ENCODE assay signal across 8 cellular contexts in genomic region chr3:186930143-186930638, GRCh38. TPM values are rescaled to one million over a fixed set of nuclear protein-coding genes. Genes with fewer than 3 reads are reported as not detected.
DNase-seq lines count a peak whose midpoint lies in the region; ATAC-seq, FAIRE-seq and TF ChIP-seq lines count a peak whose summit lies in the region.

Gene ST6GAL1, plus strand, starts transcription at chr3:186930526. Its CDS starts 112,178 bp downstream, at chr3:187042704.

- no peak for FAIRE-seq in urothelium cell line (lab: Jason Lieb, UNC)

- H3K4me3 Mint-ChIP-seq in progenitor cell of endocrine pancreas (ENCODE audit: low read depth), result peak within 1 kb of the TSS; percentile 93

- H3K27me3 Mint-ChIP-seq in progenitor cell of endocrine pancreas, result peaks cover 9% of the 10 kb centered on the region

- peaks cover 61% of the 10 kb centered on the region for H3K4me1 ChIP-seq in left ventricle myocardium inferior

- DNase-seq in HL-60 (ENCODE audit: low read depth in 1 of 2, low spot score in 1 of 2), result peak; percentile 49 to 80
- DNase-seq in SW 1271 (lab: John Stamatoyannopoulos, UW), result peak; percentile 59 to 79
- peak; percentile 77 for DNase-seq in left ventricle myocardium inferior
- peak; percentile 58 for DNase-seq in progenitor cell of endocrine pancreas (ENCODE audit: low spot score, unreplicated experiment)
- peak; percentile 31 for DNase-seq in urothelium cell line (ENCODE audit: low spot score)

- peak within 1 kb of the TSS; percentile 96 for H3K27ac Mint-ChIP-seq in progenitor cell of endocrine pancreas

- ATAC-seq in GM19397 (IDR thresholded peaks at IDR 0.05; ENCODE audit: unreplicated experiment), result peak; percentile 54

- no peaks in the 10 kb centered on the region for H3K9me3 Mint-ChIP-seq in progenitor cell of endocrine pancreas (ENCODE audit: low read depth)

- TF ChIP-seq CTCF in C4-2B (conservative IDR thresholded peaks at IDR 0.05), result 0 out of 2 replicates have a peak, but pooled peaks have one; percentile 8
- no peak for TF ChIP-seq CTCF in HL-60 (IDR thresholded peaks at IDR 0.05; ENCODE audit: insufficient read depth, low read length)
- TF ChIP-seq CTCF in left ventricle myocardium inferior (IDR thresholded peaks at IDR 0.05; ENCODE audit: borderline replicate concordance), result peak; percentile 68
- peak; percentile 46 for TF ChIP-seq CTCF in progenitor cell of endocrine pancreas (IDR thresholded peaks at IDR 0.05; ENCODE audit: unreplicated experiment)

- H3K27ac ChIP-seq in C4-2B (peak within 1 kb of the TSS; percentile 34), HL-60 (replicated peaks) (peak within 1 kb of the TSS; percentile 75), adipose tissue (ENCODE audit: low read depth, low read length) (no peak within 1 kb of the TSS), left ventricle myocardium inferior (replicated peaks) (peak within 1 kb of the TSS; percentile 98)

- WGBS in adipose tissue, 3 donors, result 0 to 2% (median 1%) methylated on average over 38 of the region's 38 CpGs

- H3K4me1 Mint-ChIP-seq in progenitor cell of endocrine pancreas (ENCODE audit: low read depth), result peaks cover 18% of the 10 kb centered on the region

- H3K36me3 ChIP-seq in left ventricle myocardium inferior, result no peaks in the 10 kb centered on the region

- peaks cover 6% of the 10 kb centered on the region for H3K36me3 Mint-ChIP-seq in progenitor cell of endocrine pancreas (ENCODE audit: insufficient read depth)

- H3K4me3 ChIP-seq in HL-60 (replicated peaks; ENCODE audit: insufficient read depth, low read length) (peak within 1 kb of the TSS; percentile 69), left ventricle myocardium inferior (peak within 1 kb of the TSS; percentile 92)

- H3K27me3 ChIP-seq in HL-60 (ENCODE audit: insufficient read depth, poor library complexity, severe bottlenecking) (no peaks in the 10 kb centered on the region), left ventricle myocardium inferior (ENCODE audit: low read depth) (no peaks in the 10 kb centered on the region)

- intact Hi-C loops in left ventricle myocardium inferior (cut with micrococcal nuclease), result loop anchor here (5.0 kb wide), 1 partner anchor 47 kb away; no protein-coding TSS in a partner anchor

- no peaks in the 10 kb centered on the region for H3K9me3 ChIP-seq in left ventricle myocardium inferior (replicated peaks)

RNA-seq across cellular contexts. Expression of gene ST6GAL1, which starts in this region (rescaled TPM):
- polyA plus RNA-seq in adipose tissue, result 10 to 100 TPM in 2 of 3 donors, 1 to 10 TPM in 1; 6.0 to 15.2 (median 10.8) TPM
- total RNA-seq in left ventricle myocardium inferior (84.3 TPM), progenitor cell of endocrine pancreas (74.0 and 80.7 TPM in 2 replicates)
